18 cellular contexts compared by ENCODE assay signal in genomic region chr5:139363937-139364336, GRCh38. TPM values are rescaled to one million over a fixed set of nuclear protein-coding genes. Genes with fewer than 3 reads are reported as not detected.
"Had no signal": no experiment of that assay in that cellular context is flagged by ENCODE, and none has a peak within 500 bp of the region (broad histone marks: within the 10 kb centered on the region; RNA-seq: fewer than 3 reads in every experiment).

No MANE protein-coding gene starts in this region.

- H3K27ac Mint-ChIP-seq: stimulated activated naive B cell treated with anti-CD40 and anti-IgM and Interleukin-4, amounts not matched to agents 10 μg/mL and 1 μg/mL and 100 μg/mL, for 72 hours had no signal

- H3K4me3 Mint-ChIP-seq: activated T-cell treated with anti-CD3 and anti-CD28 coated beads, Interleukin-2, amount 50 U/mL, for 4 hours; stimulated activated naive B cell treated with anti-CD40 and anti-IgM and Interleukin-4, amounts not matched to agents 10 μg/mL and 1 μg/mL and 100 μg/mL, for 72 hours had no signal

- H3K9me3 Mint-ChIP-seq: activated T-cell treated with anti-CD3 and anti-CD28 coated beads, Interleukin-2, amount 50 U/mL, for 4 hours; stimulated activated naive B cell treated with anti-CD40 and anti-IgM and Interleukin-4, amounts not matched to agents 10 μg/mL and 1 μg/mL and 100 μg/mL, for 72 hours had no signal

- DNase-seq: activated CD4-positive, alpha-beta T cell treated with anti-CD3 and anti-CD28 coated beads for 4 hours; activated naive CD4-positive, alpha-beta T cell treated with anti-CD3 and anti-CD28 coated beads, Interleukin-2, amount 50 U/mL, for 16 hours; activated T-cell treated with anti-CD3 and anti-CD28 coated beads, Interleukin-2, amount 50 U/mL, for 4 hours; caudate nucleus; effector CD4-positive, alpha-beta T cell; gastrocnemius medialis; heart right ventricle; islet precursor cell; left ventricle myocardium inferior; mesenchymal stem cell; right cardiac atrium; stimulated activated naive B cell treated with anti-CD40 and anti-IgM and Interleukin-4, amounts not matched to agents 10 μg/mL and 1 μg/mL and 100 μg/mL, for 72 hours; SW 1271; T-helper 9 cell; upper lobe of left lung had no signal

- ATAC-seq: gastrocnemius medialis; heart right ventricle; stimulated activated naive B cell treated with anti-CD40 and anti-IgM and Interleukin-4, amounts not matched to agents 10 μg/mL and 1 μg/mL and 100 μg/mL, for 72 hours had no signal

- H3K27me3 Mint-ChIP-seq: stimulated activated naive B cell treated with anti-CD40 and anti-IgM and Interleukin-4, amounts not matched to agents 10 μg/mL and 1 μg/mL and 100 μg/mL, for 72 hours had no signal

RNA-seq across cellular contexts. Expression of gene SLC23A1, which starts 19.2 kb away (rescaled TPM):
- total RNA-seq: activated T-cell treated with anti-CD3 and anti-CD28 coated beads, Interleukin-2, amount 50 U/mL, for 4 hours; endothelial cell of umbilical vein; gastrocnemius medialis; left ventricle myocardium inferior; myocyte; right cardiac atrium had no signal

RNA-seq across cellular contexts. Expression of gene MZB1, which starts 25.8 kb away (rescaled TPM):
- total RNA-seq: endothelial cell of umbilical vein, suprapubic skin had no signal
